In genomic region chr7:102610996-102611685, GRCh38 we compare ENCODE assay signal across 11 cellular contexts. TPM values are rescaled to one million over a fixed set of nuclear protein-coding genes. Genes with fewer than 3 reads are reported as not detected.
DNase-seq lines count a peak whose midpoint lies in the region; ATAC-seq, FAIRE-seq and TF ChIP-seq lines count a peak whose summit lies in the region.
"Not testable (repeated sequence)": the region's sequence is repeated elsewhere in the genome, so short reads cannot be mapped to it uniquely, and the experiment has no call there.
"Had no signal": no experiment of that assay in that cellular context is flagged by ENCODE, and none has a peak within 500 bp of the region (broad histone marks: within the 10 kb centered on the region; RNA-seq: fewer than 3 reads in every experiment).

No MANE protein-coding gene starts in this region.

- not testable (repeated sequence) for H3K4me3 Mint-ChIP-seq in activated naive CD8-positive, alpha-beta T cell treated with anti-CD3 and anti-CD28 coated beads, Interleukin-2, amount 50 U/mL, for 24 hours; stimulated activated naive CD8-positive, alpha-beta T cell treated with anti-CD3 and anti-CD28 coated beads, Interleukin-15, amount 100 ng/mL, for 72 hours

- intact Hi-C loops in IMR-90 (cut with micrococcal nuclease); HepG2 (cut with micrococcal nuclease; ENCODE audit: unreplicated experiment): not testable (repeated sequence)

- not testable (repeated sequence) for H3K9me3 ChIP-seq in IMR-90 (ENCODE audit: control insufficient read depth, insufficient read depth, low read length); HepG2 (ENCODE audit: low read length)

- not testable (repeated sequence) for H4K91ac ChIP-seq in IMR-90 (ENCODE audit: insufficient read depth, low read depth, low read length)

- not testable (repeated sequence) for H3K4me3 ChIP-seq in IMR-90 (ENCODE audit: insufficient read depth, low read depth, low read length); HepG2 (replicated peaks in 1 of 3; ENCODE audit: insufficient read depth in 1 of 3, low read depth in 2 of 3, low read length in 3 of 3)

- not testable (repeated sequence) for H3K27me3 ChIP-seq in IMR-90 (ENCODE audit: control insufficient read depth, insufficient read depth, low read length); HepG2 (ENCODE audit: control insufficient read depth in 1 of 2, insufficient read depth in 2 of 2, low read length in 2 of 2)

- POLR2A ChIA-PET in IMR-90 (lab: Charles Lee; ENCODE audit: unreplicated experiment); HepG2 (lab: Yijun Ruan, JAX): not testable (repeated sequence)

- not testable (repeated sequence) for H3K27ac Mint-ChIP-seq in activated naive CD8-positive, alpha-beta T cell treated with anti-CD3 and anti-CD28 coated beads, Interleukin-2, amount 50 U/mL, for 24 hours; stimulated activated naive CD8-positive, alpha-beta T cell treated with anti-CD3 and anti-CD28 coated beads, Interleukin-15, amount 100 ng/mL, for 72 hours

- H3K23ac ChIP-seq in IMR-90 (ENCODE audit: low read depth, low read length) = not testable (repeated sequence)

- H3K27ac ChIP-seq in IMR-90 (ENCODE audit: insufficient read depth, low read length); HepG2 (ENCODE audit: extremely low read length, insufficient read depth, low read length): not testable (repeated sequence)

- peak; percentile 37 for FAIRE-seq in HepG2 (lab: Jason Lieb, UNC)

- ATAC-seq in GM18858 (IDR thresholded peaks at IDR 0.05; ENCODE audit: unreplicated experiment) = peak; percentile 17
- peak; percentile 34 for ATAC-seq in GM21360 (IDR thresholded peaks at IDR 0.05; ENCODE audit: unreplicated experiment)
- peak; percentile 38 for ATAC-seq in HG02610 (IDR thresholded peaks at IDR 0.05; ENCODE audit: unreplicated experiment)
- ATAC-seq in HG03066 (IDR thresholded peaks at IDR 0.05; ENCODE audit: low read depth, unreplicated experiment) = peak; percentile 38
- ATAC-seq in IMR-90 (ENCODE audit: low read depth) = peak; percentile 84
- ATAC-seq in activated naive CD8-positive, alpha-beta T cell treated with anti-CD3 and anti-CD28 coated beads, Interleukin-2, amount 50 U/mL, for 24 hours = peak; percentile 50
- ATAC-seq in HepG2 = peak; percentile 63
- peak; percentile 67 for ATAC-seq in stimulated activated naive CD8-positive, alpha-beta T cell treated with anti-CD3 and anti-CD28 coated beads, Interleukin-15, amount 100 ng/mL, for 72 hours

- H2AK5ac ChIP-seq in IMR-90 (ENCODE audit: low read depth, low read length) = not testable (repeated sequence)

- not testable (repeated sequence) for H3K36me3 Mint-ChIP-seq in activated naive CD8-positive, alpha-beta T cell treated with anti-CD3 and anti-CD28 coated beads, Interleukin-2, amount 50 U/mL, for 24 hours (ENCODE audit: low read depth)

- not testable (repeated sequence) for H3K4me1 Mint-ChIP-seq in activated naive CD8-positive, alpha-beta T cell treated with anti-CD3 and anti-CD28 coated beads, Interleukin-2, amount 50 U/mL, for 24 hours; stimulated activated naive CD8-positive, alpha-beta T cell treated with anti-CD3 and anti-CD28 coated beads, Interleukin-15, amount 100 ng/mL, for 72 hours

- not testable (repeated sequence) for H3K9me3 Mint-ChIP-seq in activated naive CD8-positive, alpha-beta T cell treated with anti-CD3 and anti-CD28 coated beads, Interleukin-2, amount 50 U/mL, for 24 hours; stimulated activated naive CD8-positive, alpha-beta T cell treated with anti-CD3 and anti-CD28 coated beads, Interleukin-15, amount 100 ng/mL, for 72 hours

- not testable (repeated sequence) for H4K8ac ChIP-seq in IMR-90 (ENCODE audit: low read depth in 2 of 2, low read length in 2 of 2)

- H3K27me3 Mint-ChIP-seq in activated naive CD8-positive, alpha-beta T cell treated with anti-CD3 and anti-CD28 coated beads, Interleukin-2, amount 50 U/mL, for 24 hours; stimulated activated naive CD8-positive, alpha-beta T cell treated with anti-CD3 and anti-CD28 coated beads, Interleukin-15, amount 100 ng/mL, for 72 hours: not testable (repeated sequence)

- H3K56ac ChIP-seq in IMR-90 (ENCODE audit: extremely low read depth, insufficient read depth, low read length) = not testable (repeated sequence)

- H2AFZ ChIP-seq in IMR-90 (replicated peaks; ENCODE audit: low read length, poor library complexity); HepG2 (ENCODE audit: low read length): not testable (repeated sequence)

- H2BK120ac ChIP-seq in IMR-90 (ENCODE audit: low read depth, low read length) = not testable (repeated sequence)

- DNase-seq in IMR-90; activated naive CD8-positive, alpha-beta T cell treated with anti-CD3 and anti-CD28 coated beads, Interleukin-2, amount 50 U/mL, for 24 hours; HepG2 (ENCODE audit: low spot score); stimulated activated naive CD8-positive, alpha-beta T cell treated with anti-CD3 and anti-CD28 coated beads, Interleukin-15, amount 100 ng/mL, for 72 hours: not testable (repeated sequence)

- not testable (repeated sequence) for H2AK9ac ChIP-seq in IMR-90 (replicated peaks; ENCODE audit: low read depth, low read length, poor library complexity)

- not testable (repeated sequence) for H2BK15ac ChIP-seq in IMR-90 (ENCODE audit: low read depth, low read length)

- not testable (repeated sequence) for TF ChIP-seq POLR2A in IMR-90 (IDR thresholded peaks at IDR 0.05; ENCODE audit: low read depth, low read length); HepG2 (IDR thresholded peaks at IDR 0.05; ENCODE audit: insufficient read depth in 1 of 2, low read depth in 2 of 2, low read length in 2 of 2)

- H3K4me1 ChIP-seq in IMR-90 (ENCODE audit: control insufficient read depth, insufficient read depth, low read length); HepG2 (ENCODE audit: insufficient read depth, low read length): not testable (repeated sequence)

- TF ChIP-seq EP300 in HepG2 (IDR thresholded peaks at IDR 0.05; ENCODE audit: low read depth in 2 of 2, low read length in 2 of 2); HepG2 (CRISPR knock-in tag; IDR thresholded peaks at IDR 0.05; ENCODE audit: borderline replicate concordance): not testable (repeated sequence)

- CTCF ChIA-PET in IMR-90 (lab: Yijun Ruan, JAX); HepG2 (lab: Yijun Ruan, JAX; ENCODE audit: low intra/inter-chr PET ratio, low total read pairs): not testable (repeated sequence)

- in situ Hi-C loops in IMR-90 (cut with MboI; ENCODE audit: low sequenced_read_pairs); HepG2 (cut with HindIII; ENCODE audit: extremely low pct_ligation_motif_present, low pct_unique_long_range_greater_than_20kb): not testable (repeated sequence)

- dilution Hi-C loops in IMR-90 (cut with HindIII; ENCODE audit: low sequenced_read_pairs, unreplicated experiment) = not testable (repeated sequence)

- not testable (repeated sequence) for H2BK20ac ChIP-seq in IMR-90 (ENCODE audit: low read depth, low read length)

- TF ChIP-seq RAD21 in IMR-90 (IDR thresholded peaks at IDR 0.05; ENCODE audit: low read length); HepG2 (CRISPR knock-in tag; IDR thresholded peaks at IDR 0.05): not testable (repeated sequence)

- H3K9me1 ChIP-seq in IMR-90 (ENCODE audit: insufficient read depth, low read length) = not testable (repeated sequence)

- not testable (repeated sequence) for H3K14ac ChIP-seq in IMR-90 (replicated peaks; ENCODE audit: low read depth, low read length)

- not testable (repeated sequence) for H3K36me3 ChIP-seq in IMR-90 (ENCODE audit: control insufficient read depth, insufficient read depth, low read length); HepG2 (replicated peaks in 1 of 2; ENCODE audit: control insufficient read depth in 1 of 2, insufficient read depth in 2 of 2, low read length in 2 of 2)

- H2BK5ac ChIP-seq in IMR-90 (ENCODE audit: low read depth, low read length, poor library complexity, severe bottlenecking) = not testable (repeated sequence)

- H3K9ac ChIP-seq in IMR-90 (ENCODE audit: low read depth, low read length); HepG2 (ENCODE audit: insufficient read depth, low read depth, low read length): not testable (repeated sequence)

- H3K4me2 ChIP-seq in IMR-90 (ENCODE audit: low read depth, low read length); HepG2 (ENCODE audit: low read depth, low read length): not testable (repeated sequence)

- not testable (repeated sequence) for H3K79me1 ChIP-seq in IMR-90 (ENCODE audit: low read depth in 1 of 2, low read length in 2 of 2)

- H4K20me1 ChIP-seq in IMR-90 (ENCODE audit: insufficient read depth, low read length); HepG2 (ENCODE audit: insufficient read depth, low read length): not testable (repeated sequence)

- WGBS in IMR-90 (ENCODE audit: extremely low coverage in 2 of 2, insufficient read length in 1 of 2), 2 experiments = no CpG with 5 or more reads among the region's 30 CpGs
- WGBS in HepG2 (ENCODE audit: low lambda C conversion rate) = no CpG with 5 or more reads among the region's 30 CpGs

- H3K4ac ChIP-seq in IMR-90 (ENCODE audit: low read depth, low read length) = not testable (repeated sequence)

- not testable (repeated sequence) for BruUV-seq in IMR-90 (replicated peaks; lab: Mats Ljungman, UMichigan); HepG2 (replicated peaks; lab: Mats Ljungman, UMichigan)

- not testable (repeated sequence) for TF ChIP-seq CTCF in IMR-90 (conservative IDR thresholded peaks at IDR 0.05; ENCODE audit: low read depth, low read length); HepG2 (CRISPR knock-in tag; IDR thresholded peaks at IDR 0.05)

- H4K5ac ChIP-seq in IMR-90 (ENCODE audit: low read depth, low read length) = not testable (repeated sequence)

- H3K79me2 ChIP-seq in HepG2 (ENCODE audit: insufficient read depth, low read length) = not testable (repeated sequence)

- H3K18ac ChIP-seq in IMR-90 (ENCODE audit: low read depth, low read length) = not testable (repeated sequence)

RNA-seq across cellular contexts. Expression of gene RASA4, which starts 5.4 kb away (rescaled TPM):
- total RNA-seq in IMR-90 (2012; rRNA removed) (3.3 and 3.8 TPM in 2 replicates), HepG2 (2016; rRNA removed; fragmentation: Illumina TruSeq; extraction: Trizol) (0.59 and 1.1 TPM in 2 replicates)
- polyA plus RNA-seq in IMR-90 (2012; rRNA removed) (18.6 and 21.4 TPM in 2 replicates), HepG2 (2011; rRNA removed) (1.6 and 3.2 TPM in 2 replicates)
- polyA plus RNA-seq in IMR-90 (2012; cell fraction: cytosol; rRNA removed) = 10.2 and 16.0 TPM in 2 replicates
- 64.1 and 134 TPM in 2 replicates for polyA plus RNA-seq in IMR-90 (2012; cell fraction: nucleus; rRNA removed; ENCODE audit: low replicate concordance)
- 1.4 and 1.8 TPM in 2 replicates for total RNA-seq in HepG2 (2016; cell fraction: cytosol; rRNA removed; fragmentation: Illumina TruSeq; extraction: Trizol; ENCODE audit: low read depth)
- 0.52 and 0.82 TPM in 2 replicates for total RNA-seq in HepG2 (2016; cell fraction: insoluble cytoplasmic fraction; rRNA removed; fragmentation: Illumina TruSeq; extraction: Trizol)
- 0.37 and 0.62 TPM in 2 replicates for total RNA-seq in HepG2 (2016; cell fraction: membrane; rRNA removed; fragmentation: Illumina TruSeq; extraction: Trizol)
- total RNA-seq in HepG2 (2016; cell fraction: nucleus; rRNA removed; fragmentation: Illumina TruSeq; extraction: Trizol) = 1.9 and 2.1 TPM in 2 replicates
- polyA plus RNA-seq in HepG2 (2011; cell fraction: cytosol; rRNA removed) = 1.0 and 1.1 TPM in 2 replicates
- polyA plus RNA-seq in HepG2 (2011; cell fraction: nucleus; rRNA removed) = 23.8 and 32.1 TPM in 2 replicates
- 4.0 and 5.4 TPM in 2 replicates for polyA plus RNA-seq in HepG2 (2012)
- 0.06 and 0.48 TPM in 2 replicates for polyA plus RNA-seq in HepG2 (2016; cell fraction: cytosol; fragmentation: Illumina TruSeq; extraction: Trizol; ENCODE audit: low read depth)
- 0.85 and 1.1 TPM in 2 replicates for polyA plus RNA-seq in HepG2 (2016; cell fraction: insoluble cytoplasmic fraction; fragmentation: Illumina TruSeq; extraction: Trizol; ENCODE audit: low read depth)
- 0.66 and 0.69 TPM in 2 replicates for polyA plus RNA-seq in HepG2 (2016; cell fraction: membrane; fragmentation: Illumina TruSeq; extraction: Trizol; ENCODE audit: low read depth)
- polyA plus RNA-seq in HepG2 (2016; cell fraction: nucleus; fragmentation: Illumina TruSeq; extraction: Trizol; ENCODE audit: insufficient read depth, low read depth) = 4.0 and 7.7 TPM in 2 replicates
- polyA minus RNA-seq in HepG2 (2011; rRNA and poly(A)+ RNA removed; ENCODE audit: low replicate concordance) = 7.6 and 23.5 TPM in 2 replicates
- 1.2 and 1.7 TPM in 2 replicates for polyA minus RNA-seq in HepG2 (2011; cell fraction: cytosol; rRNA and poly(A)+ RNA removed)
- polyA minus RNA-seq in HepG2 (2011; cell fraction: nucleus; rRNA and poly(A)+ RNA removed) = 5.1 and 8.9 TPM in 2 replicates

RNA-seq across cellular contexts. Expression of gene UPK3BL1, which starts 31.4 kb away (rescaled TPM):
- 1.6 and 2.8 TPM in 2 replicates for total RNA-seq in IMR-90 (2012; rRNA removed)
- polyA plus RNA-seq in IMR-90 (2012; rRNA removed) = 21.1 and 23.9 TPM in 2 replicates
- 14.8 and 20.8 TPM in 2 replicates for polyA plus RNA-seq in IMR-90 (2012; cell fraction: cytosol; rRNA removed)
- polyA plus RNA-seq in IMR-90 (2012; cell fraction: nucleus; rRNA removed; ENCODE audit: low replicate concordance) = 117 and 226 TPM in 2 replicates
- total RNA-seq in HepG2 (2016; rRNA removed; fragmentation: Illumina TruSeq; extraction: Trizol) = 3.5 and 6.3 TPM in 2 replicates
- total RNA-seq in HepG2 (2016; cell fraction: cytosol; rRNA removed; fragmentation: Illumina TruSeq; extraction: Trizol; ENCODE audit: low read depth) = 7.6 and 9.1 TPM in 2 replicates
- total RNA-seq in HepG2 (2016; cell fraction: insoluble cytoplasmic fraction; rRNA removed; fragmentation: Illumina TruSeq; extraction: Trizol) = 3.5 and 6.1 TPM in 2 replicates
- 5.1 and 7.2 TPM in 2 replicates for total RNA-seq in HepG2 (2016; cell fraction: membrane; rRNA removed; fragmentation: Illumina TruSeq; extraction: Trizol)
- total RNA-seq in HepG2 (2016; cell fraction: nucleus; rRNA removed; fragmentation: Illumina TruSeq; extraction: Trizol) = 9.8 and 11.9 TPM in 2 replicates
- polyA plus RNA-seq in HepG2 (2011; rRNA removed) = 13.8 and 20.5 TPM in 2 replicates
- 0.60 and 1.4 TPM in 2 replicates for polyA plus RNA-seq in HepG2 (2011; cell fraction: cytosol; rRNA removed)
- polyA plus RNA-seq in HepG2 (2011; cell fraction: nucleus; rRNA removed) = 50.7 and 51.6 TPM in 2 replicates
- 6.2 and 10.7 TPM in 2 replicates for polyA plus RNA-seq in HepG2 (2012)
- polyA plus RNA-seq in HepG2 (2016; cell fraction: cytosol; fragmentation: Illumina TruSeq; extraction: Trizol; ENCODE audit: low read depth) = 5.1 and 8.1 TPM in 2 replicates
- 4.3 TPM in 1 of 2 replicates, not detected in the other for polyA plus RNA-seq in HepG2 (2016; cell fraction: insoluble cytoplasmic fraction; fragmentation: Illumina TruSeq; extraction: Trizol; ENCODE audit: low read depth)
- polyA plus RNA-seq in HepG2 (2016; cell fraction: membrane; fragmentation: Illumina TruSeq; extraction: Trizol; ENCODE audit: low read depth) = 4.4 and 5.1 TPM in 2 replicates
- 49.7 and 57.0 TPM in 2 replicates for polyA plus RNA-seq in HepG2 (2016; cell fraction: nucleus; fragmentation: Illumina TruSeq; extraction: Trizol; ENCODE audit: insufficient read depth, low read depth)
- 12.1 and 17.4 TPM in 2 replicates for polyA minus RNA-seq in HepG2 (2011; rRNA and poly(A)+ RNA removed; ENCODE audit: low replicate concordance)
- polyA minus RNA-seq in HepG2 (2011; cell fraction: cytosol; rRNA and poly(A)+ RNA removed) = 2.2 and 5.1 TPM in 2 replicates
- polyA minus RNA-seq in HepG2 (2011; cell fraction: nucleus; rRNA and poly(A)+ RNA removed) = 3.9 and 9.7 TPM in 2 replicates

RNA-seq across cellular contexts. Expression of gene POLR2J3, which starts 38.8 kb away (rescaled TPM):
- total RNA-seq in IMR-90 (2012; rRNA removed) = 13.1 and 14.2 TPM in 2 replicates
- polyA plus RNA-seq in IMR-90 (2012; rRNA removed) = 9.3 and 14.7 TPM in 2 replicates
- polyA plus RNA-seq in IMR-90 (2012; cell fraction: cytosol; rRNA removed) = 6.0 and 19.9 TPM in 2 replicates
- polyA plus RNA-seq in IMR-90 (2012; cell fraction: nucleus; rRNA removed; ENCODE audit: low replicate concordance) = 112 and 241 TPM in 2 replicates
- 24.0 and 28.0 TPM in 2 replicates for total RNA-seq in HepG2 (2016; rRNA removed; fragmentation: Illumina TruSeq; extraction: Trizol)
- 10.8 and 23.0 TPM in 2 replicates for total RNA-seq in HepG2 (2016; cell fraction: cytosol; rRNA removed; fragmentation: Illumina TruSeq; extraction: Trizol; ENCODE audit: low read depth)
- 21.8 and 29.9 TPM in 2 replicates for total RNA-seq in HepG2 (2016; cell fraction: insoluble cytoplasmic fraction; rRNA removed; fragmentation: Illumina TruSeq; extraction: Trizol)
- 17.9 and 21.3 TPM in 2 replicates for total RNA-seq in HepG2 (2016; cell fraction: membrane; rRNA removed; fragmentation: Illumina TruSeq; extraction: Trizol)
- 30.5 and 36.9 TPM in 2 replicates for total RNA-seq in HepG2 (2016; cell fraction: nucleus; rRNA removed; fragmentation: Illumina TruSeq; extraction: Trizol)
- 34.2 and 36.5 TPM in 2 replicates for polyA plus RNA-seq in HepG2 (2011; rRNA removed)
- polyA plus RNA-seq in HepG2 (2011; cell fraction: cytosol; rRNA removed) = 22.6 and 27.8 TPM in 2 replicates
- polyA plus RNA-seq in HepG2 (2011; cell fraction: nucleus; rRNA removed) = 62.0 and 82.7 TPM in 2 replicates
- polyA plus RNA-seq in HepG2 (2012) = 27.2 and 53.4 TPM in 2 replicates
- 109 and 153 TPM in 2 replicates for polyA plus RNA-seq in HepG2 (2016; cell fraction: cytosol; fragmentation: Illumina TruSeq; extraction: Trizol; ENCODE audit: low read depth)
- 73.3 and 86.7 TPM in 2 replicates for polyA plus RNA-seq in HepG2 (2016; cell fraction: insoluble cytoplasmic fraction; fragmentation: Illumina TruSeq; extraction: Trizol; ENCODE audit: low read depth)
- polyA plus RNA-seq in HepG2 (2016; cell fraction: membrane; fragmentation: Illumina TruSeq; extraction: Trizol; ENCODE audit: low read depth) = 146 and 148 TPM in 2 replicates
- 91.6 and 110 TPM in 2 replicates for polyA plus RNA-seq in HepG2 (2016; cell fraction: nucleus; fragmentation: Illumina TruSeq; extraction: Trizol; ENCODE audit: insufficient read depth, low read depth)
- 31.6 and 86.9 TPM in 2 replicates for polyA minus RNA-seq in HepG2 (2011; rRNA and poly(A)+ RNA removed; ENCODE audit: low replicate concordance)
- 11.1 and 12.8 TPM in 2 replicates for polyA minus RNA-seq in HepG2 (2011; cell fraction: cytosol; rRNA and poly(A)+ RNA removed)
- polyA minus RNA-seq in HepG2 (2011; cell fraction: nucleus; rRNA and poly(A)+ RNA removed) = 80.6 and 112 TPM in 2 replicates

RNA-seq across cellular contexts. Expression of gene SPDYE2B, which starts 39.0 kb away (rescaled TPM):
- total RNA-seq in IMR-90 (2012; rRNA removed) (not detected in 2 replicates), HepG2 (2016; rRNA removed; fragmentation: Illumina TruSeq; extraction: Trizol) (not detected in 2 replicates)
- polyA plus RNA-seq in IMR-90 (2012; rRNA removed) (not detected in 2 replicates), HepG2 (2011; rRNA removed) (not detected in 2 replicates)
- polyA plus RNA-seq in IMR-90 (2012; cell fraction: cytosol; rRNA removed) = not detected in 2 replicates
- polyA plus RNA-seq in IMR-90 (2012; cell fraction: nucleus; rRNA removed; ENCODE audit: low replicate concordance) = not detected in 2 replicates
- total RNA-seq in HepG2 (2016; cell fraction: cytosol; rRNA removed; fragmentation: Illumina TruSeq; extraction: Trizol; ENCODE audit: low read depth) = not detected in 2 replicates
- total RNA-seq in HepG2 (2016; cell fraction: insoluble cytoplasmic fraction; rRNA removed; fragmentation: Illumina TruSeq; extraction: Trizol) = not detected in 2 replicates
- total RNA-seq in HepG2 (2016; cell fraction: membrane; rRNA removed; fragmentation: Illumina TruSeq; extraction: Trizol) = not detected in 2 replicates
- not detected in 2 replicates for total RNA-seq in HepG2 (2016; cell fraction: nucleus; rRNA removed; fragmentation: Illumina TruSeq; extraction: Trizol)
- polyA plus RNA-seq in HepG2 (2011; cell fraction: cytosol; rRNA removed) = not detected in 2 replicates
- not detected in 2 replicates for polyA plus RNA-seq in HepG2 (2011; cell fraction: nucleus; rRNA removed)
- not detected in 2 replicates for polyA plus RNA-seq in HepG2 (2012)
- polyA plus RNA-seq in HepG2 (2016; cell fraction: cytosol; fragmentation: Illumina TruSeq; extraction: Trizol; ENCODE audit: low read depth) = not detected in 2 replicates
- polyA plus RNA-seq in HepG2 (2016; cell fraction: insoluble cytoplasmic fraction; fragmentation: Illumina TruSeq; extraction: Trizol; ENCODE audit: low read depth) = not detected in 2 replicates
- not detected in 2 replicates for polyA plus RNA-seq in HepG2 (2016; cell fraction: membrane; fragmentation: Illumina TruSeq; extraction: Trizol; ENCODE audit: low read depth)
- polyA plus RNA-seq in HepG2 (2016; cell fraction: nucleus; fragmentation: Illumina TruSeq; extraction: Trizol; ENCODE audit: insufficient read depth, low read depth) = not detected in 2 replicates
- polyA minus RNA-seq in HepG2 (2011; rRNA and poly(A)+ RNA removed; ENCODE audit: low replicate concordance) = not detected in 2 replicates
- polyA minus RNA-seq in HepG2 (2011; cell fraction: cytosol; rRNA and poly(A)+ RNA removed) = not detected in 2 replicates
- not detected in 2 replicates for polyA minus RNA-seq in HepG2 (2011; cell fraction: nucleus; rRNA and poly(A)+ RNA removed)
- total RNA-seq: GM23248, mesenteric fat pad, temporal lobe had no signal
- polyA plus RNA-seq: GM23248 had no signal

Comparison
In these comparisons a context has a peak if more than half of its experiments do, and no peak if none do; other contexts are left out.
1. ATAC-seq: peak in every context shown above with its lines; median percentile 84 in IMR-90; 67 in stimulated activated naive CD8-positive, alpha-beta T cell treated with anti-CD3 and anti-CD28 coated beads, Interleukin-15, amount 100 ng/mL, for 72 hours; 63 in HepG2; 50 in activated naive CD8-positive, alpha-beta T cell treated with anti-CD3 and anti-CD28 coated beads, Interleukin-2, amount 50 U/mL, for 24 hours; 38 in HG02610; 38 in HG03066; 34 in GM21360; 17 in GM18858.